Comparison of ENCODE assay signal across 22 cellular contexts in genomic region chr5:156675402-156675801, GRCh38.
DNase-seq lines count a peak whose midpoint lies in the region; ATAC-seq and TF ChIP-seq lines count a peak whose summit lies in the region.
"Had no signal": no experiment of that assay in that cellular context is flagged by ENCODE, and none has a peak within 500 bp of the region (broad histone marks: within the 10 kb centered on the region; RNA-seq: fewer than 3 reads in every experiment).

No MANE protein-coding gene starts in this region.

- no peaks in the 10 kb centered on the region for H3K4me1 Mint-ChIP-seq in CD8-positive, alpha-beta T cell (ENCODE audit: low read depth)
- H3K4me1 Mint-ChIP-seq: IgD-negative memory B cell had no signal

- H3K27me3 ChIP-seq in esophagus muscularis mucosa (no peaks in the 10 kb centered on the region), muscle layer of duodenum (ENCODE audit: low read depth, low read length) (no peaks in the 10 kb centered on the region)
- no peaks in the 10 kb centered on the region for H3K27me3 ChIP-seq in CD8-positive, alpha-beta T cell (ENCODE audit: insufficient read depth, low read length)
- H3K27me3 ChIP-seq: BLaER1 had no signal

- no peaks in the 10 kb centered on the region for H3K9me3 ChIP-seq in esophagus muscularis mucosa
- H3K9me3 ChIP-seq in muscle layer of duodenum (ENCODE audit: control insufficient read depth in 1 of 2, low read length in 2 of 2), result no peaks in the 10 kb centered on the region
- H3K9me3 ChIP-seq in CD8-positive, alpha-beta T cell (ENCODE audit: low read length), result no peaks in the 10 kb centered on the region
- H3K9me3 ChIP-seq: BLaER1, Caco-2 had no signal

- H3K27ac Mint-ChIP-seq in CD8-positive, alpha-beta T cell, result no peak overlapping the region
- H3K27ac Mint-ChIP-seq: CD4-positive, alpha-beta T cell; IgD-negative memory B cell had no signal

- no peaks in the 10 kb centered on the region for H3K36me3 Mint-ChIP-seq in CD8-positive, alpha-beta T cell
- H3K36me3 Mint-ChIP-seq: IgD-negative memory B cell had no signal

- DNase-seq in AG10803 (ENCODE audit: low read depth), result peak; percentile 37
- DNase-seq in GM04503 (ENCODE audit: low read depth), result peak; percentile 26
- DNase-seq in esophagus muscularis mucosa (ENCODE audit: extremely low spot score), result no peak
- no peak for DNase-seq in stimulated activated CD4-positive, alpha-beta T cell treated with anti-CD3 and anti-CD28 coated beads, Interleukin-4, amount 100 ng/mL, for 4 hours
- DNase-seq in CD8-positive, alpha-beta T cell, result no peak
- DNase-seq: Caco-2; CD4-positive, alpha-beta T cell; DMS 273 treated with DMSO at 0.1 percent for 48 hours; DMS79 treated with DMSO at 0.1 percent for 48 hours; GOT3; HCEC 1CT; MV-4-11; NCI-H1105 treated with DMSO at 0.1 percent for 48 hours; NCI-H1694; NCI-H2081; NCI-H2171 treated with DMSO at 0.1 percent for 48 hours; NCI-H526; OCI-M1 had no signal

- no peak for TF ChIP-seq EP300 in esophagus muscularis mucosa (IDR thresholded peaks at IDR 0.05)

- POLR2A ChIA-PET in CD8-positive, alpha-beta T cell (lab: Charles Lee), result no interaction called here

- H3K9me3 Mint-ChIP-seq in CD8-positive, alpha-beta T cell, result no peaks in the 10 kb centered on the region
- H3K9me3 Mint-ChIP-seq: CD4-positive, alpha-beta T cell had no signal

- intact Hi-C loops in esophagus muscularis mucosa (cut with DNase I), result no loop called here
- intact Hi-C loops in CD8-positive, alpha-beta T cell (cut with DNase I, micrococcal nuclease), result no loop called here

- peaks cover 15 to 37% (median 25%) of the 10 kb centered on the region in 4 donors for H3K4me1 ChIP-seq in esophagus muscularis mucosa
- peaks cover 0 to 10% of the 10 kb centered on the region in 2 donors for H3K4me1 ChIP-seq in muscle layer of duodenum (ENCODE audit: control insufficient read depth in 1 of 2, insufficient read depth in 2 of 2, low read length in 2 of 2)
- no peaks in the 10 kb centered on the region for H3K4me1 ChIP-seq in CD8-positive, alpha-beta T cell (ENCODE audit: insufficient read depth, low read length)

- no peak for ATAC-seq in HG03457 (IDR thresholded peaks at IDR 0.05; ENCODE audit: unreplicated experiment)
- no peak for ATAC-seq in CD8-positive, alpha-beta T cell

- H3K36me3 ChIP-seq in esophagus muscularis mucosa (no peaks in the 10 kb centered on the region), muscle layer of duodenum (ENCODE audit: control insufficient read depth in 1 of 2, insufficient read depth in 2 of 2, low read length in 2 of 2) (no peaks in the 10 kb centered on the region)
- no peaks in the 10 kb centered on the region for H3K36me3 ChIP-seq in CD8-positive, alpha-beta T cell (ENCODE audit: insufficient read depth, low read length)
- H3K36me3 ChIP-seq: BLaER1 had no signal

- CTCF ChIA-PET in CD8-positive, alpha-beta T cell (lab: Charles Lee), result no interaction called here

- no peak for TF ChIP-seq CTCF in AG10803 (conservative IDR thresholded peaks at IDR 0.05; ENCODE audit: low read length)
- TF ChIP-seq CTCF in esophagus muscularis mucosa (IDR thresholded peaks at IDR 0.05), result no peak
- no peak for TF ChIP-seq CTCF in CD8-positive, alpha-beta T cell (IDR thresholded peaks at IDR 0.05)

- H3K27ac ChIP-seq in esophagus muscularis mucosa (replicated peaks in 1 of 4), result peak overlapping the region; percentile 34 to 61 (median 53)
- H3K27ac ChIP-seq in muscle layer of duodenum (ENCODE audit: low read length), result peak overlapping the region; percentile 11
- no peak overlapping the region for H3K27ac ChIP-seq in CD8-positive, alpha-beta T cell (ENCODE audit: low read depth, low read length)
- H3K27ac ChIP-seq: BLaER1 had no signal

- H3K4me3 ChIP-seq in AG10803 (ENCODE audit: low read length) (no peak overlapping the region), esophagus muscularis mucosa (no peak overlapping the region), muscle layer of duodenum (ENCODE audit: low read depth in 1 of 2, low read length in 2 of 2) (no peak overlapping the region)
- H3K4me3 ChIP-seq in CD8-positive, alpha-beta T cell (ENCODE audit: low read depth, low read length), result no peak overlapping the region
- H3K4me3 ChIP-seq: BLaER1 had no signal

- no peak overlapping the region for H3K4me3 Mint-ChIP-seq in CD8-positive, alpha-beta T cell
- H3K4me3 Mint-ChIP-seq: CD4-positive, alpha-beta T cell; IgD-negative memory B cell had no signal

- no peak for TF ChIP-seq POLR2A in esophagus muscularis mucosa (IDR thresholded peaks at IDR 0.05; ENCODE audit: low read depth)

- H3K27me3 Mint-ChIP-seq in CD8-positive, alpha-beta T cell (ENCODE audit: low read depth), result no peaks in the 10 kb centered on the region
- H3K27me3 Mint-ChIP-seq: IgD-negative memory B cell had no signal

Comparison
In these comparisons a context has a peak if more than half of its experiments do, and no peak if none do; other contexts are left out.
1. DNase-seq: peak in AG10803 (single experiment) and GM04503 (single experiment); none in esophagus muscularis mucosa (single experiment), stimulated activated CD4-positive, alpha-beta T cell treated with anti-CD3 and anti-CD28 coated beads, Interleukin-4, amount 100 ng/mL, for 4 hours (0 of 2) and CD8-positive, alpha-beta T cell (0 of 7).